ENCODE assay signal across 8 cellular contexts in genomic region chr1:117534995-117535467, GRCh38.
DNase-seq lines count a peak whose midpoint lies in the region; ATAC-seq, FAIRE-seq and TF ChIP-seq lines count a peak whose summit lies in the region.

No MANE protein-coding gene starts in this region.

- H3K9ac ChIP-seq in skeletal muscle tissue (ENCODE audit: low read depth in 1 of 3, low read length in 3 of 3), result no peak overlapping the region

- H4K20me1 ChIP-seq in hepatocyte (ENCODE audit: insufficient read depth, poor library complexity, severe bottlenecking), result no peaks in the 10 kb centered on the region

- peak; percentile 75 for FAIRE-seq in H54 (lab: Jason Lieb, UNC)

- no peak for TF ChIP-seq POLR2A in H54 (IDR thresholded peaks at IDR 0.05; ENCODE audit: low read depth, low read length)
- TF ChIP-seq POLR2A in adrenal gland (IDR thresholded peaks at IDR 0.05), result no peak

- H3K79me2 ChIP-seq in hepatocyte, result no peaks in the 10 kb centered on the region

- H3K27ac ChIP-seq in RWPE2 (ENCODE audit: poor library complexity, severe bottlenecking) (no peak overlapping the region), adrenal gland (no peak overlapping the region), hepatocyte (no peak overlapping the region), skeletal muscle tissue (ENCODE audit: low read depth, low read length) (no peak overlapping the region)

- TF ChIP-seq CTCF in GM12864 (IDR thresholded peaks at IDR 0.05; ENCODE audit: low read depth, low read length, missing control alignments) (peak; percentile 80), LNCaP clone FGC (IDR thresholded peaks at IDR 0.05; ENCODE audit: control insufficient read depth, extremely low read depth, insufficient read depth) (peak; percentile 64), RWPE2 (IDR thresholded peaks at IDR 0.05; ENCODE audit: poor library complexity, severe bottlenecking) (peak; percentile 77), adrenal gland (IDR thresholded peaks at IDR 0.05) (peak; percentile 48 to 77 (median 64)), hepatocyte (IDR thresholded peaks at IDR 0.05; ENCODE audit: poor library complexity) (peak; percentile 59)

- no peak overlapping the region for H2AFZ ChIP-seq in hepatocyte

- no peaks in the 10 kb centered on the region for H3K9me3 ChIP-seq in RWPE2 (ENCODE audit: severe bottlenecking)
- no peaks in the 10 kb centered on the region for H3K9me3 ChIP-seq in adrenal gland (replicated peaks in 1 of 3)
- H3K9me3 ChIP-seq in hepatocyte (ENCODE audit: low read depth), result no peaks in the 10 kb centered on the region
- no peaks in the 10 kb centered on the region for H3K9me3 ChIP-seq in skeletal muscle tissue (ENCODE audit: control insufficient read depth in 3 of 3, low read length in 3 of 3)

- intact Hi-C loops in adrenal gland (cut with DNase I), result loop anchor here (5.0 to 10.0 kb wide), 2 partner anchors 217 to 360 kb away; no protein-coding TSS in a partner anchor
- intact Hi-C loops in posterior vena cava (cut with DNase I), result loop anchor here in 1 of 2 donors (5.0 to 10.0 kb wide), 3 partner anchors 70 to 360 kb away; partner anchors contain the start of gene TENT5C

- 8 to 11% (median 9%) methylated on average over 6 of the region's 6 CpGs for WGBS in adrenal gland, 4 donors
- 20% methylated on average over 6 of the region's 6 CpGs for WGBS in hepatocyte (ENCODE audit: low lambda C conversion rate, missing lambda C conversion rate)

- H3K4me3 ChIP-seq in GM12864 (ENCODE audit: low read depth, low read length) (no peak overlapping the region), LNCaP clone FGC (ENCODE audit: low read depth, low read length) (no peak overlapping the region), RWPE2 (ENCODE audit: severe bottlenecking) (no peak overlapping the region), adrenal gland (no peak overlapping the region), hepatocyte (no peak overlapping the region), skeletal muscle tissue (ENCODE audit: low read length in 3 of 3) (peak overlapping the region in 2 of 3 donors; percentile 28 to 47)

- peak; percentile 55 for DNase-seq in GM12864 (ENCODE audit: low read depth)
- peak; percentile 31 for DNase-seq in H54 (ENCODE audit: insufficient read length, low spot score)
- DNase-seq in LNCaP clone FGC (ENCODE audit: low read depth), result peak; percentile 34
- DNase-seq in RWPE2 (ENCODE audit: low spot score), result no peak
- DNase-seq in adrenal gland, result peak in 5 of 7 donors; percentile 13 to 30 (median 27)
- DNase-seq in hepatocyte (ENCODE audit: low spot score), result peak; percentile 87
- no peak for DNase-seq in posterior vena cava (ENCODE audit: low spot score)

- H3K4me1 ChIP-seq in RWPE2 (ENCODE audit: insufficient read depth, poor library complexity, severe bottlenecking) (no peaks in the 10 kb centered on the region), adrenal gland (replicated peaks in 1 of 2) (no peaks in the 10 kb centered on the region), hepatocyte (ENCODE audit: insufficient read depth) (no peaks in the 10 kb centered on the region), skeletal muscle tissue (ENCODE audit: control insufficient read depth in 3 of 3, insufficient read depth in 3 of 3, low read length in 3 of 3) (peaks cover 0 to 4% (median 4%) of the 10 kb centered on the region in 3 donors)

- peak overlapping the region; percentile 42 for H3K4me2 ChIP-seq in hepatocyte

- H3K9me2 ChIP-seq in hepatocyte (replicated peaks; ENCODE audit: insufficient read depth), result no peaks in the 10 kb centered on the region

- H3K27me3 ChIP-seq in RWPE2 (ENCODE audit: insufficient read depth, poor library complexity, severe bottlenecking) (no peaks in the 10 kb centered on the region), adrenal gland (no peaks in the 10 kb centered on the region), hepatocyte (no peaks in the 10 kb centered on the region), skeletal muscle tissue (ENCODE audit: control insufficient read depth in 3 of 3, insufficient read depth in 3 of 3, low read length in 3 of 3) (no peaks in the 10 kb centered on the region)

- H3K36me3 ChIP-seq in RWPE2 (ENCODE audit: low read depth), result no peaks in the 10 kb centered on the region
- H3K36me3 ChIP-seq in adrenal gland (replicated peaks in 1 of 2), result no peaks in the 10 kb centered on the region
- H3K36me3 ChIP-seq in hepatocyte (replicated peaks; ENCODE audit: insufficient read depth, low read depth), result no peaks in the 10 kb centered on the region
- H3K36me3 ChIP-seq in skeletal muscle tissue (ENCODE audit: control insufficient read depth in 3 of 3, insufficient read depth in 3 of 3, low read length in 3 of 3), result no peaks in the 10 kb centered on the region

- peak; percentile 78 for ATAC-seq in RWPE2 (ENCODE audit: low read depth)

Comparison
In these comparisons a context has a peak if more than half of its experiments do, and no peak if none do; other contexts are left out.
1. DNase-seq: peak in GM12864 (single experiment), H54 (single experiment), LNCaP clone FGC (single experiment), adrenal gland (5 of 7) and hepatocyte (single experiment); none in RWPE2 (single experiment) and posterior vena cava (single experiment).
2. H3K4me3 ChIP-seq: peak in skeletal muscle tissue (2 of 3); none in GM12864 (single experiment), LNCaP clone FGC (single experiment), RWPE2 (single experiment), adrenal gland (0 of 4) and hepatocyte (single experiment).
3. Peak in every context shown above with its lines, with median percentiles within 50 percentile points of each other: CTCF ChIP-seq.